Comparison of ENCODE assay signal across 22 cellular contexts in the genomic region with DNA sequence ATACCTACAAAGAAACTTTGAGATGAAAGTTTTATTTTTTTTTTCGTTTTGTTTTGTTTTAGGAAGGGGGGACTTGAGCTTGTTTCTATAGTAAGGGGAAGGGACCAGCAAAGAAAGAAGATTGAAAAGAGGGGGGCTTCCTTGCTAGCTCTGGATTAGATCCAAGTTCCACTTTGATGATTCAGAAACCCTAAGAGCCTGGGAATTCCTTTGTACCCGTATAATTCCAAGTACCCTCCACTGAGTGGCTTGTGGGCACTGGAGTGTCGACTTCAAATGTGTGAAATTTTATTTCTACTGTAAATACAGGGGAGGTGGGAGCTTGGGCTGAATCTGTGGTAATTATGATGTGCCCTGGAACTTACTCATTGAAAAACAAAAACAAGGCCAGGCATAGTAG. TPM values are rescaled to one million over a fixed set of nuclear protein-coding genes. Genes with fewer than 3 reads are reported as not detected.
DNase-seq lines count a peak whose midpoint lies in the region; ATAC-seq, FAIRE-seq and TF ChIP-seq lines count a peak whose summit lies in the region.
"Had no signal": no experiment of that assay in that cellular context is flagged by ENCODE, and none has a peak within 500 bp of the region (broad histone marks: within the 10 kb centered on the region; RNA-seq: fewer than 3 reads in every experiment).

No MANE protein-coding gene starts in this region.

- H3K36me3 ChIP-seq in SJCRH30 (no peaks in the 10 kb centered on the region), esophagus squamous epithelium (no peaks in the 10 kb centered on the region), GM23248 (ENCODE audit: low read depth) (no peaks in the 10 kb centered on the region)
- H3K36me3 ChIP-seq: BLaER1, brain microvascular endothelial cell, left ventricle myocardium inferior had no signal

- no peaks in the 10 kb centered on the region for H3K36me3 Mint-ChIP-seq in Calu3 (ENCODE audit: insufficient read depth, unreplicated experiment)
- H3K36me3 Mint-ChIP-seq in activated naive CD8-positive, alpha-beta T cell treated with anti-CD3 and anti-CD28 coated beads, Interleukin-2, amount 50 U/mL, for 24 hours (ENCODE audit: low read depth) = no peaks in the 10 kb centered on the region
- H3K36me3 Mint-ChIP-seq: activated naive CD8-positive, alpha-beta T cell had no signal

- H3K4me1 ChIP-seq in SJCRH30 (peaks cover 20% of the 10 kb centered on the region), esophagus squamous epithelium (peaks cover 1 to 84% (median 32%) of the 10 kb centered on the region in 3 donors), GM23248 (ENCODE audit: insufficient read depth) (peaks cover 5% of the 10 kb centered on the region; the same call in 1 of the 2 replicates)
- H3K4me1 ChIP-seq: BLaER1 had no signal

- peaks cover 26% of the 10 kb centered on the region for H3K4me1 Mint-ChIP-seq in Calu3 (ENCODE audit: low read depth, unreplicated experiment)
- no peaks in the 10 kb centered on the region for H3K4me1 Mint-ChIP-seq in activated naive CD8-positive, alpha-beta T cell treated with anti-CD3 and anti-CD28 coated beads, Interleukin-2, amount 50 U/mL, for 24 hours
- H3K4me1 Mint-ChIP-seq: IgD-negative memory B cell had no signal

- CTCF ChIA-PET in Calu3 (lab: Charles Lee) = interaction anchor here (0.9 to 1.1 kb wide), 2 partner anchors 10 to 52 kb away, joined by 4 read pairs; no protein-coding TSS in a partner anchor

- peak overlapping the region; percentile 12 for H3K27ac Mint-ChIP-seq in Calu3 (ENCODE audit: unreplicated experiment)
- H3K27ac Mint-ChIP-seq in activated naive CD8-positive, alpha-beta T cell treated with anti-CD3 and anti-CD28 coated beads, Interleukin-2, amount 50 U/mL, for 24 hours = no peak overlapping the region
- H3K27ac Mint-ChIP-seq: activated naive CD8-positive, alpha-beta T cell; IgD-negative memory B cell; stimulated activated naive CD8-positive, alpha-beta T cell treated with anti-CD3 and anti-CD28 coated beads, Interleukin-15, Interleukin-2, amounts not matched to agents 100 ng/mL and 50 ng/mL, for 24 hours had no signal

- intact Hi-C loops in Calu3 (cut with micrococcal nuclease; ENCODE audit: unreplicated experiment) = no loop called here
- intact Hi-C loops in esophagus squamous epithelium (cut with DNase I) = no loop called here

- H3K27me3 ChIP-seq in SJCRH30 (no peaks in the 10 kb centered on the region), esophagus squamous epithelium (no peaks in the 10 kb centered on the region), GM23248 (replicated peaks; ENCODE audit: insufficient read depth) (peaks cover 53% of the 10 kb centered on the region)
- H3K27me3 ChIP-seq: BLaER1, brain microvascular endothelial cell had no signal

- no peaks in the 10 kb centered on the region for H4K20me1 ChIP-seq in GM23248 (ENCODE audit: insufficient read depth)
- H4K20me1 ChIP-seq: BLaER1 had no signal

- H3K9me3 Mint-ChIP-seq in Calu3 (ENCODE audit: low read depth, unreplicated experiment) = no peaks in the 10 kb centered on the region
- no peaks in the 10 kb centered on the region for H3K9me3 Mint-ChIP-seq in activated naive CD8-positive, alpha-beta T cell treated with anti-CD3 and anti-CD28 coated beads, Interleukin-2, amount 50 U/mL, for 24 hours
- H3K9me3 Mint-ChIP-seq: stimulated activated naive CD8-positive, alpha-beta T cell treated with anti-CD3 and anti-CD28 coated beads, Interleukin-15, Interleukin-2, amounts not matched to agents 100 ng/mL and 50 ng/mL, for 24 hours had no signal

- no peak overlapping the region for H3K9ac ChIP-seq in GM23248
- H3K9ac ChIP-seq: BLaER1 had no signal

- FAIRE-seq in H54 (lab: Jason Lieb, UNC) = no peak

- H3K9me3 ChIP-seq in SJCRH30 (replicated peaks) = no peaks in the 10 kb centered on the region; the same call in 1 of the 2 replicates
- no peaks in the 10 kb centered on the region for H3K9me3 ChIP-seq in esophagus squamous epithelium
- H3K9me3 ChIP-seq in GM23248 (ENCODE audit: low read depth) = no peaks in the 10 kb centered on the region
- H3K9me3 ChIP-seq: BLaER1, left ventricle myocardium inferior had no signal

- peak overlapping the region; percentile 3 for H3K4me3 Mint-ChIP-seq in Calu3 (ENCODE audit: low read depth, unreplicated experiment)
- no peak overlapping the region for H3K4me3 Mint-ChIP-seq in activated naive CD8-positive, alpha-beta T cell treated with anti-CD3 and anti-CD28 coated beads, Interleukin-2, amount 50 U/mL, for 24 hours
- H3K4me3 Mint-ChIP-seq: activated naive CD8-positive, alpha-beta T cell; IgD-negative memory B cell; stimulated activated naive CD8-positive, alpha-beta T cell treated with anti-CD3 and anti-CD28 coated beads, Interleukin-15, Interleukin-2, amounts not matched to agents 100 ng/mL and 50 ng/mL, for 24 hours had no signal

- no peak for ATAC-seq in activated naive CD8-positive, alpha-beta T cell treated with anti-CD3 and anti-CD28 coated beads, Interleukin-2, amount 50 U/mL, for 24 hours

- DNase-seq in Calu3 (no peak), SJCRH30 (peak in 1 of 2 experiments; percentile 38), esophagus squamous epithelium (lab: John Stamatoyannopoulos, UW) (no peak), renal cortical epithelial cell (ENCODE audit: low read depth) (peak; percentile 17), GM23248 (no peak), H54 (ENCODE audit: insufficient read length, low spot score) (no peak), HCEC 1CT (no peak)
- DNase-seq in activated naive CD8-positive, alpha-beta T cell treated with anti-CD3 and anti-CD28 coated beads, Interleukin-2, amount 50 U/mL, for 24 hours = no peak
- DNase-seq: activated CD4-positive, alpha-beta T cell treated with anti-CD3 and anti-CD28 coated beads for 1 hour; brain microvascular endothelial cell; dorsolateral prefrontal cortex; glutamatergic neuron; left ventricle myocardium inferior; NCI-H187; stimulated activated CD4-positive, alpha-beta T cell treated with anti-CD3 and anti-CD28 coated beads, Interleukin-2, amount 100 ng/mL, for 24 hours had no signal

- H3K79me2 ChIP-seq in GM23248 (ENCODE audit: insufficient read depth) = no peaks in the 10 kb centered on the region

- H2AFZ ChIP-seq in GM23248 = no peak overlapping the region

- WGBS in esophagus squamous epithelium, 2 donors = 49 to 59% methylated on average over 3 of the region's 3 CpGs
- WGBS in GM23248 (ENCODE audit: low coverage in 1 of 2, low lambda C conversion rate in 2 of 2, missing lambda C conversion rate in 2 of 2), 2 experiments = 92% methylated on average over 3 of the region's 3 CpGs

- H3K27ac ChIP-seq in SJCRH30 (peak overlapping the region; percentile 73), esophagus squamous epithelium (peak overlapping the region; percentile 40 to 90 (median 84)), GM23248 (no peak overlapping the region)
- H3K27ac ChIP-seq: BLaER1, brain microvascular endothelial cell, HL-60 had no signal

- H3K9me2 ChIP-seq in GM23248 (ENCODE audit: insufficient read depth) = no peaks in the 10 kb centered on the region

- TF ChIP-seq POLR2A in esophagus squamous epithelium (IDR thresholded peaks at IDR 0.05) (no peak), H54 (IDR thresholded peaks at IDR 0.05; ENCODE audit: low read depth, low read length) (no peak)

- no peaks in the 10 kb centered on the region for H3K27me3 Mint-ChIP-seq in Calu3 (ENCODE audit: unreplicated experiment)
- H3K27me3 Mint-ChIP-seq in activated naive CD8-positive, alpha-beta T cell treated with anti-CD3 and anti-CD28 coated beads, Interleukin-2, amount 50 U/mL, for 24 hours = peaks cover 10% of the 10 kb centered on the region

- in situ Hi-C loops in GM23248 (cut with MboI) = no loop called here

- H3K4me3 ChIP-seq in SJCRH30 (no peak overlapping the region), esophagus squamous epithelium (no peak overlapping the region), GM23248 (no peak overlapping the region)
- H3K4me3 ChIP-seq: BLaER1, dorsolateral prefrontal cortex, left ventricle myocardium inferior had no signal

- H3K4me2 ChIP-seq in GM23248 (ENCODE audit: unreplicated experiment) = no peak overlapping the region
- H3K4me2 ChIP-seq: BLaER1 had no signal

- no peaks in the 10 kb centered on the region for H3F3A ChIP-seq in GM23248 (ENCODE audit: insufficient read depth)

- no peak for TF ChIP-seq CTCF in Calu3 (IDR thresholded peaks at IDR 0.05; ENCODE audit: unreplicated experiment)
- TF ChIP-seq CTCF in esophagus squamous epithelium (IDR thresholded peaks at IDR 0.05) = no peak

- BruUV-seq in Calu3 (replicated peaks; lab: Mats Ljungman, UMichigan) = no TSS peak

RNA-seq across cellular contexts. Expression of a gene that starts 10.9 kb away (rescaled TPM):
- total RNA-seq in Calu3 (2022) (0.26 and 0.29 TPM in 2 replicates), esophagus squamous epithelium (10 to 100 TPM in 2 of 4 donors, 1 to 10 TPM in 2; 1.9 to 58.4 (median 11.3) TPM), renal cortical epithelial cell (32.9 and 39.1 TPM in 2 replicates)
- 7.2 and 9.0 TPM in 2 replicates for total RNA-seq in SJCRH30 (2014; rRNA removed; shearing (Covaris generic))
- not detected in 2 replicates for total RNA-seq in GM23248 (2014; rRNA removed; shearing (Covaris generic))
- polyA plus RNA-seq in GM23248 (2016; fragmentation: Nextera tagmentation; extraction: Ambion mirVana) = 0.45 and 0.53 TPM in 2 replicates
- total RNA-seq: A673, RPMI7951 had no signal
- polyA plus RNA-seq: IgD-negative memory B cell had no signal
